ENCODE assay signal across 19 cellular contexts in the genomic region with DNA sequence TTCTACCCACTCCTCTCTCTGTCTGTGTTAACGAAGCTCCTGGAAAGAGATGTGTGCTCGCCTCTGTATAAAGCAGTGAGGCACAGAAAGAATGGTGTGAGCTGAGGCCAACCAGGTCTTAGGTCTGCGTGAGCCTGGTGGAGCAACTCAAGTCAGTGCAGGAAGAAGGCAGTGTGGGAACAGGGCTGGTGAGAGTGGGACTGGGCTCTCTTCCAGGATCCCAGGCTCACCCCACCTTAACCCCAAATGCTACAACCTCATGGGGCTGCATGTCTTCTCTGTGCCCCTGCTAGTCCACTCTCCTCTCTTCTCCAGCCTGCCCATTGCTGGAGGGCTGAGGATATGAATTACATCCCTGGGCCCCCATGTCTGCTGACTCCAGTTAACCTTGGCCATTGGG.
DNase-seq lines count a peak whose midpoint lies in the region; ATAC-seq, FAIRE-seq and TF ChIP-seq lines count a peak whose summit lies in the region.
"Had no signal": no experiment of that assay in that cellular context is flagged by ENCODE, and none has a peak within 500 bp of the region (broad histone marks: within the 10 kb centered on the region; RNA-seq: fewer than 3 reads in every experiment).

No MANE protein-coding gene starts in this region.

- H3K4me3 Mint-ChIP-seq in immature natural killer cell, result peak overlapping the region in 2 of 5 donors; percentile 30 to 39
- no peak overlapping the region for H3K4me3 Mint-ChIP-seq in stimulated activated effector memory CD8-positive, alpha-beta T cell treated with anti-CD3 and anti-CD28 coated beads, Interleukin-12 subunit alpha, Interleukin-12 subunit beta, amount 100 ng/mL, for 72 hours
- no peak overlapping the region for H3K4me3 Mint-ChIP-seq in MCF 10A (ENCODE audit: unreplicated experiment)
- H3K4me3 Mint-ChIP-seq: activated CD4-positive, alpha-beta T cell treated with anti-CD3 and anti-CD28 coated beads, Interleukin-2, amount 10 ng/mL, durations not matched to agents 24 days and 14 days had no signal

- TF ChIP-seq CTCF in MCF 10A (IDR thresholded peaks at IDR 0.05; ENCODE audit: unreplicated experiment), result no peak

- H3K9me3 Mint-ChIP-seq in immature natural killer cell, result peaks cover 0 to 3% (median 0%) of the 10 kb centered on the region in 6 donors
- H3K9me3 Mint-ChIP-seq in stimulated activated effector memory CD8-positive, alpha-beta T cell treated with anti-CD3 and anti-CD28 coated beads, Interleukin-12 subunit alpha, Interleukin-12 subunit beta, amount 100 ng/mL, for 72 hours, result no peaks in the 10 kb centered on the region
- peaks cover 4% of the 10 kb centered on the region for H3K9me3 Mint-ChIP-seq in MCF 10A (ENCODE audit: unreplicated experiment)

- POLR2A ChIA-PET in MCF 10A (lab: Yijun Ruan, JAX), result no interaction called here

- FAIRE-seq in frontal cortex (lab: Jason Lieb, UNC), result no peak
- FAIRE-seq: pancreas had no signal

- DNase-seq in HCEC 1CT, result peak; percentile 31
- DNase-seq in amniotic epithelial cell (ENCODE audit: low read depth), result peak; percentile 80
- DNase-seq in immature natural killer cell, result no peak
- no peak for DNase-seq in stimulated activated effector memory CD8-positive, alpha-beta T cell treated with anti-CD3 and anti-CD28 coated beads, Interleukin-12 subunit alpha, Interleukin-12 subunit beta, amount 100 ng/mL, for 72 hours (ENCODE audit: low spot score in 2 of 2)
- DNase-seq in MCF 10A (ENCODE audit: unreplicated experiment), result no peak
- no peak for DNase-seq in NCI-H187 treated with DMSO at 0.1 percent for 48 hours (lab: John Stamatoyannopoulos, UW)
- DNase-seq in frontal cortex (ENCODE audit: low spot score in 2 of 2), result no peak
- DNase-seq: activated CD4-positive, alpha-beta T cell treated with anti-CD3 and anti-CD28 coated beads, Interleukin-2, amount 10 ng/mL, durations not matched to agents 24 days and 14 days; activated naive CD4-positive, alpha-beta T cell treated with anti-CD3 and anti-CD28 coated beads, Interleukin-2, amount 50 U/mL, for 16 hours; BE2C; Calu3; effector memory CD4-positive, alpha-beta T cell; GF-D8; NCI-H1105 treated with DMSO at 0.1 percent for 48 hours; pancreas; PC-9; T1000; testis had no signal

- H3K4me1 Mint-ChIP-seq in immature natural killer cell, result peaks cover 23 to 25% of the 10 kb centered on the region in 2 donors
- H3K4me1 Mint-ChIP-seq in stimulated activated effector memory CD8-positive, alpha-beta T cell treated with anti-CD3 and anti-CD28 coated beads, Interleukin-12 subunit alpha, Interleukin-12 subunit beta, amount 100 ng/mL, for 72 hours, result peaks cover 17% of the 10 kb centered on the region
- H3K4me1 Mint-ChIP-seq in MCF 10A (ENCODE audit: insufficient read depth, unreplicated experiment), result no peaks in the 10 kb centered on the region

- no TSS peak for BruUV-seq in MCF 10A (replicated peaks; lab: Mats Ljungman, UMichigan)

- peak overlapping the region in 4 of 6 donors; percentile 19 to 57 (median 46) for H3K27ac Mint-ChIP-seq in immature natural killer cell
- peak overlapping the region; percentile 56 for H3K27ac Mint-ChIP-seq in stimulated activated effector memory CD8-positive, alpha-beta T cell treated with anti-CD3 and anti-CD28 coated beads, Interleukin-12 subunit alpha, Interleukin-12 subunit beta, amount 100 ng/mL, for 72 hours
- no peak overlapping the region for H3K27ac Mint-ChIP-seq in MCF 10A (ENCODE audit: low read depth, unreplicated experiment)

- intact Hi-C loops in MCF 10A (cut with micrococcal nuclease), result no loop called here

- peak; percentile 38 for ATAC-seq in stimulated activated effector memory CD8-positive, alpha-beta T cell treated with anti-CD3 and anti-CD28 coated beads, Interleukin-12 subunit alpha, Interleukin-12 subunit beta, amount 100 ng/mL, for 72 hours
- ATAC-seq: left lobe of liver, pancreas had no signal

- H3K36me3 Mint-ChIP-seq in immature natural killer cell (no peaks in the 10 kb centered on the region), MCF 10A (ENCODE audit: insufficient read depth, unreplicated experiment) (no peaks in the 10 kb centered on the region)
- no peaks in the 10 kb centered on the region for H3K36me3 Mint-ChIP-seq in stimulated activated effector memory CD8-positive, alpha-beta T cell treated with anti-CD3 and anti-CD28 coated beads, Interleukin-12 subunit alpha, Interleukin-12 subunit beta, amount 100 ng/mL, for 72 hours

- CTCF ChIA-PET in MCF 10A (lab: Yijun Ruan, JAX), result interaction anchor here (0.6 to 3.3 kb wide), 4 partner anchors 9 to 1455 kb away, joined by 3 to 12 read pairs (median 3); no protein-coding TSS in a partner anchor

- peaks cover 1 to 2% (median 2%) of the 10 kb centered on the region in 3 donors for H3K27me3 Mint-ChIP-seq in immature natural killer cell (ENCODE audit: low read depth in 3 of 3)
- H3K27me3 Mint-ChIP-seq in MCF 10A (ENCODE audit: insufficient read depth, unreplicated experiment), result no peaks in the 10 kb centered on the region

Comparison
In these comparisons a context has a peak if more than half of its experiments do, and no peak if none do; other contexts are left out.
1. DNase-seq: peak in HCEC 1CT (single experiment) and amniotic epithelial cell (single experiment); none in immature natural killer cell (0 of 3), stimulated activated effector memory CD8-positive, alpha-beta T cell treated with anti-CD3 and anti-CD28 coated beads, Interleukin-12 subunit alpha, Interleukin-12 subunit beta, amount 100 ng/mL, for 72 hours (0 of 2), MCF 10A (single experiment), NCI-H187 treated with DMSO at 0.1 percent for 48 hours (single experiment) and frontal cortex (0 of 2).